Comparison of ENCODE assay signal across 9 cellular contexts in genomic region chr6:149895702-149896310, GRCh38. TPM values are rescaled to one million over a fixed set of nuclear protein-coding genes. Genes with fewer than 3 reads are reported as not detected.
DNase-seq lines count a peak whose midpoint lies in the region; ATAC-seq and TF ChIP-seq lines count a peak whose summit lies in the region.
"Had no signal": no experiment of that assay in that cellular context is flagged by ENCODE, and none has a peak within 500 bp of the region (broad histone marks: within the 10 kb centered on the region; RNA-seq: fewer than 3 reads in every experiment).

No MANE protein-coding gene starts in this region.

- H3K79me2 ChIP-seq in parathyroid adenoma = no peaks in the 10 kb centered on the region

- H3K9ac ChIP-seq in colonic mucosa (ENCODE audit: low read depth in 2 of 2, low read length in 2 of 2) (peak overlapping the region in 1 of 2 donors; percentile 32), parathyroid adenoma (no peak overlapping the region)

- no peaks in the 10 kb centered on the region for H3K27me3 ChIP-seq in colonic mucosa
- no peaks in the 10 kb centered on the region for H3K27me3 ChIP-seq in parathyroid adenoma (ENCODE audit: control insufficient read depth, insufficient read depth, low read length)
- H3K27me3 ChIP-seq: neutrophil had no signal

- TF ChIP-seq CTCF in colonic mucosa (IDR thresholded peaks at IDR 0.05) (no peak), parathyroid adenoma (IDR thresholded peaks at IDR 0.05) (no peak)

- H3K9me3 Mint-ChIP-seq in activated T-cell treated with anti-CD3 and anti-CD28 coated beads, Interleukin-2, amount 50 U/mL, for 24 hours = no peaks in the 10 kb centered on the region

- H3K9me3 ChIP-seq in T-helper 17 cell (ENCODE audit: control insufficient read depth, low read length, poor library complexity, severe bottlenecking) (no peaks in the 10 kb centered on the region), colonic mucosa (no peaks in the 10 kb centered on the region), parathyroid adenoma (ENCODE audit: control insufficient read depth, low read length) (no peaks in the 10 kb centered on the region)
- H3K9me3 ChIP-seq: neutrophil had no signal

- H3K36me3 ChIP-seq in colonic mucosa (no peaks in the 10 kb centered on the region), parathyroid adenoma (ENCODE audit: control insufficient read depth, insufficient read depth, low read length) (no peaks in the 10 kb centered on the region)
- H3K36me3 ChIP-seq: neutrophil had no signal

- H3K4me2 ChIP-seq in parathyroid adenoma (ENCODE audit: low read length) = no peak overlapping the region

- H3K4me3 Mint-ChIP-seq in activated T-cell treated with anti-CD3 and anti-CD28 coated beads, Interleukin-2, amount 50 U/mL, for 24 hours = no peak overlapping the region
- H3K4me3 Mint-ChIP-seq in T-helper 17 cell = peak overlapping the region; percentile 76

- H3K27ac ChIP-seq in colonic mucosa (peak overlapping the region; percentile 63), parathyroid adenoma (peak overlapping the region; percentile 53)
- H3K27ac ChIP-seq: neutrophil had no signal

- no peak overlapping the region for H3K27ac Mint-ChIP-seq in activated T-cell treated with anti-CD3 and anti-CD28 coated beads, Interleukin-2, amount 50 U/mL, for 24 hours
- H3K27ac Mint-ChIP-seq in T-helper 17 cell = peak overlapping the region; percentile 87

- peaks cover 12% of the 10 kb centered on the region for H3K4me1 Mint-ChIP-seq in activated T-cell treated with anti-CD3 and anti-CD28 coated beads, Interleukin-2, amount 50 U/mL, for 24 hours (ENCODE audit: low read depth)
- peaks cover 36% of the 10 kb centered on the region for H3K4me1 Mint-ChIP-seq in T-helper 17 cell

- intact Hi-C loops in colonic mucosa (cut with DNase I) = no loop called here
- intact Hi-C loops in posterior vena cava (cut with DNase I) = no loop called here

- ATAC-seq in T-helper 17 cell (peak; percentile 97), GM21367 (IDR thresholded peaks at IDR 0.05; ENCODE audit: unreplicated experiment) (no peak), HG03571 (IDR thresholded peaks at IDR 0.05; ENCODE audit: unreplicated experiment) (no peak)

- H3K4me3 ChIP-seq in colonic mucosa (no peak overlapping the region), parathyroid adenoma (ENCODE audit: low read depth, low read length) (no peak overlapping the region)

- peaks cover 12% of the 10 kb centered on the region for H3K27me3 Mint-ChIP-seq in activated T-cell treated with anti-CD3 and anti-CD28 coated beads, Interleukin-2, amount 50 U/mL, for 24 hours
- peaks cover 17% of the 10 kb centered on the region for H3K27me3 Mint-ChIP-seq in T-helper 17 cell

- H2AFZ ChIP-seq in parathyroid adenoma = peak overlapping the region; percentile 81

- peaks cover 13% of the 10 kb centered on the region for H3K4me1 ChIP-seq in colonic mucosa
- peaks cover 18% of the 10 kb centered on the region for H3K4me1 ChIP-seq in parathyroid adenoma

- DNase-seq in activated T-cell treated with anti-CD3 and anti-CD28 coated beads for 1 hour (ENCODE audit: low read depth) = peak; percentile 23
- no peak for DNase-seq in activated T-cell treated with anti-CD3 and anti-CD28 coated beads, Interleukin-2, amount 50 U/mL, for 24 hours
- peak in 1 of 3 donors; percentile 36 for DNase-seq in T-helper 17 cell
- DNase-seq in colonic mucosa = peak; percentile 40
- no peak for DNase-seq in posterior vena cava (ENCODE audit: low spot score)

- H3K36me3 Mint-ChIP-seq in activated T-cell treated with anti-CD3 and anti-CD28 coated beads, Interleukin-2, amount 50 U/mL, for 24 hours (ENCODE audit: low read depth) = no peaks in the 10 kb centered on the region
- peaks cover 2% of the 10 kb centered on the region for H3K36me3 Mint-ChIP-seq in T-helper 17 cell (ENCODE audit: low read depth)

RNA-seq across cellular contexts. Expression of gene RAET1E, which starts 2.1 kb away (rescaled TPM):
- total RNA-seq in T-helper 17 cell (under 1 TPM in 1 of 2 donors, not detected in 1; 0.55 TPM), colonic mucosa (under 1 TPM in 1 of 2 donors, not detected in 1; 0.21 TPM), posterior vena cava (1 to 10 TPM in 1 of 2 donors, not detected in 1; 1.6 TPM)

RNA-seq across cellular contexts. Expression of gene RAET1G, which starts 27.1 kb away (rescaled TPM):
- total RNA-seq in T-helper 17 cell = not detected
- under 1 TPM in 1 of 2 donors, not detected in 1; 0.27 TPM for total RNA-seq in colonic mucosa
- under 1 TPM in 1 of 2 donors, not detected in 1; 0.74 TPM for total RNA-seq in posterior vena cava

RNA-seq across cellular contexts. Expression of gene LRP11, which starts 31.6 kb away (rescaled TPM):
- total RNA-seq in T-helper 17 cell = 1 to 10 TPM; 1.8 to 2.5 TPM
- 10 to 100 TPM; 24.8 to 39.4 TPM for total RNA-seq in colonic mucosa
- 10 to 100 TPM; 20.0 to 26.3 TPM for total RNA-seq in posterior vena cava

RNA-seq across cellular contexts. Expression of gene ULBP2, which starts 46.0 kb away (rescaled TPM):
- total RNA-seq in T-helper 17 cell = 1 to 10 TPM; 2.8 to 3.7 TPM
- total RNA-seq in colonic mucosa = under 1 TPM; 0.19 to 0.47 TPM
- under 1 TPM; 0.43 to 0.51 TPM for total RNA-seq in posterior vena cava

Comparison
In these comparisons a context has a peak if more than half of its experiments do, and no peak if none do; other contexts are left out.
1. DNase-seq: peak in activated T-cell treated with anti-CD3 and anti-CD28 coated beads for 1 hour (single experiment) and colonic mucosa (single experiment); none in activated T-cell treated with anti-CD3 and anti-CD28 coated beads, Interleukin-2, amount 50 U/mL, for 24 hours (single experiment) and posterior vena cava (single experiment).
2. RNA of gene LRP11, which starts 31.6 kb away (total RNA-seq): 24.8 to 39.4 TPM in colonic mucosa and 20.0 to 26.3 TPM in posterior vena cava; 1.8 to 2.5 TPM in T-helper 17 cell; every median in the first group is over 4 times any median in the second.